1 cellular context compared by ENCODE assay signal in the genomic region with DNA sequence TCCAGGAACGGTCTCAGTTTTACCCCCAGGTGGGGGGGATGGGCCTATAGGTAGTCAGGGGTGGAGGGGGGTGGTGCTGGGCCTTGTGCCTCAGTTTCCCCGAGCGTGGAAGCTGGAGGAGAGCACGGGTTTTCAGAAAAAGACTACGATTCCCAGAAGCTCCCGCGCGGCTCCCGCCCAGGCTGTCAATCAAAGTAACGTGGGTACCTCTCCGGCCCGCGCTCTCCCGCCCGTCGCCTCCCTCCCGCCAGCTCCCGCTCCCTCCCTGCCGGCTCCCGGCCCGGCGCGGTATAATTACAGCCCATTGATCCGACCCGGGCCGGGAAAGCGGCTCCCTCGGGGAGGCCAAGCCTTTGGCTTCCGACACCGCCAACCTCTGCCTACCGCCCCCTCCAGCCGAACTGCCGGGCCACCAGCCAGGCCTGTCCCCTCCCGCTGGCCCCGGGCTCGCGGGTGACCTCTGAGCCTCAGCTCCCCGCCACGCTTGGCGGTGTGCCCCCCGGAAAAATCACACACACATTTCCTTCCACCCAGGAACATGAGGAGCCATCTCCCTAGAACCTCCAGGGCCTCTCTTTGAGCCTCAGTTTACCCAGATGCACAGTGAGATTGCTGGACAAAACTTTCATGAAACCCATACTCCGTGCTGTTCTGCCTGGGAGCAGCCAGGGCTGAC.
TF ChIP-seq lines count a peak whose summit lies in the region.

No MANE protein-coding gene starts in this region.

TF ChIP-seq in HepG2, 621 proteins besides CTCF, POLR2A, EP300 and RAD21 (continued from another document and continues in another):
- TF ChIP-seq, protein P1, sequence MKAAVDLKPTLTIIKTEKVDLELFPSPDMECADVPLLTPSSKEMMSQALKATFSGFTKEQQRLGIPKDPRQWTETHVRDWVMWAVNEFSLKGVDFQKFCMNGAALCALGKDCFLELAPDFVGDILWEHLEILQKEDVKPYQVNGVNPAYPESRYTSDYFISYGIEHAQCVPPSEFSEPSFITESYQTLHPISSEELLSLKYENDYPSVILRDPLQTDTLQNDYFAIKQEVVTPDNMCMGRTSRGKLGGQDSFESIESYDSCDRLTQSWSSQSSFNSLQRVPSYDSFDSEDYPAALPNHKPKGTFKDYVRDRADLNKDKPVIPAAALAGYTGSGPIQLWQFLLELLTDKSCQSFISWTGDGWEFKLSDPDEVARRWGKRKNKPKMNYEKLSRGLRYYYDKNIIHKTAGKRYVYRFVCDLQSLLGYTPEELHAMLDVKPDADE (CRISPR knock-in tag; IDR thresholded peaks at IDR 0.05): no peak
- TF ChIP-seq, protein P2, sequence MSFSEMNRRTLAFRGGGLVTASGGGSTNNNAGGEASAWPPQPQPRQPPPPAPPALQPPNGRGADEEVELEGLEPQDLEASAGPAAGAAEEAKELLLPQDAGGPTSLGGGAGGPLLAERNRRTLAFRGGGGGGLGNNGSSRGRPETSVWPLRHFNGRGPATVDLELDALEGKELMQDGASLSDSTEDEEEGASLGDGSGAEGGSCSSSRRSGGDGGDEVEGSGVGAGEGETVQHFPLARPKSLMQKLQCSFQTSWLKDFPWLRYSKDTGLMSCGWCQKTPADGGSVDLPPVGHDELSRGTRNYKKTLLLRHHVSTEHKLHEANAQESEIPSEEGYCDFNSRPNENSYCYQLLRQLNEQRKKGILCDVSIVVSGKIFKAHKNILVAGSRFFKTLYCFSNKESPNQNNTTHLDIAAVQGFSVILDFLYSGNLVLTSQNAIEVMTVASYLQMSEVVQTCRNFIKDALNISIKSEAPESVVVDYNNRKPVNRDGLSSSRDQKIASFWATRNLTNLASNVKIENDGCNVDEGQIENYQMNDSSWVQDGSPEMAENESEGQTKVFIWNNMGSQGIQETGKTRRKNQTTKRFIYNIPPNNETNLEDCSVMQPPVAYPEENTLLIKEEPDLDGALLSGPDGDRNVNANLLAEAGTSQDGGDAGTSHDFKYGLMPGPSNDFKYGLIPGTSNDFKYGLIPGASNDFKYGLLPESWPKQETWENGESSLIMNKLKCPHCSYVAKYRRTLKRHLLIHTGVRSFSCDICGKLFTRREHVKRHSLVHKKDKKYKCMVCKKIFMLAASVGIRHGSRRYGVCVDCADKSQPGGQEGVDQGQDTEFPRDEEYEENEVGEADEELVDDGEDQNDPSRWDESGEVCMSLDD (CRISPR knock-in tag; IDR thresholded peaks at IDR 0.05; ENCODE audit: borderline replicate concordance): 0 out of 2 replicates have a peak, but pooled peaks have one; percentile 44
- TF ChIP-seq NRL (CRISPR knock-in tag; IDR thresholded peaks at IDR 0.05; ENCODE audit: borderline replicate concordance) (no peak), ZFYVE20 (CRISPR knock-in tag; IDR thresholded peaks at IDR 0.05; ENCODE audit: borderline replicate concordance, low read depth) (no peak), TAF15 (IDR thresholded peaks at IDR 0.05; ENCODE audit: low read depth, low read length, poor library complexity, severe bottlenecking) (peak; percentile 23), SKI (IDR thresholded peaks at IDR 0.05; ENCODE audit: partially characterized antibody) (peak; percentile 57), ZSCAN31 (CRISPR knock-in tag; IDR thresholded peaks at IDR 0.05; ENCODE audit: low read depth) (0 out of 2 replicates have a peak, but pooled peaks have one; percentile 39), SUZ12 (IDR thresholded peaks at IDR 0.05; ENCODE audit: low read depth, low read length) (peak; percentile 76), SRF (IDR thresholded peaks at IDR 0.05; ENCODE audit: low read depth, low read length) (no peak), DR1 (CRISPR knock-in tag; IDR thresholded peaks at IDR 0.05) (no peak), ZSCAN20 (CRISPR knock-in tag; IDR thresholded peaks at IDR 0.05; ENCODE audit: borderline replicate concordance) (peak; percentile 49; the same call in 1 of the 2 replicates), ZNF333 (CRISPR knock-in tag; IDR thresholded peaks at IDR 0.05; ENCODE audit: borderline replicate concordance) (no peak), ZFP41 (CRISPR knock-in tag; IDR thresholded peaks at IDR 0.05; ENCODE audit: borderline replicate concordance) (no peak), PHF20 (CRISPR knock-in tag; IDR thresholded peaks at IDR 0.05) (no peak), MATR3 (CRISPR knock-in tag; IDR thresholded peaks at IDR 0.05) (no peak), JDP2 (CRISPR knock-in tag; IDR thresholded peaks at IDR 0.05; ENCODE audit: borderline replicate concordance) (no peak), AGO1 (IDR thresholded peaks at IDR 0.05; ENCODE audit: low read depth, low read length, poor library complexity, severe bottlenecking) (peak; percentile 62), SPEN (CRISPR knock-in tag; IDR thresholded peaks at IDR 0.05; ENCODE audit: low read depth) (0 out of 2 replicates have a peak, but pooled peaks have one; percentile 20), LCORL (IDR thresholded peaks at IDR 0.05) (no peak), LCORL (CRISPR knock-in tag; IDR thresholded peaks at IDR 0.05) (peak; percentile 81), ARID2 (CRISPR knock-in tag; IDR thresholded peaks at IDR 0.05; ENCODE audit: borderline replicate concordance) (no peak), ZMYM2 (CRISPR knock-in tag; IDR thresholded peaks at IDR 0.05) (no peak), SAP130 (CRISPR knock-in tag; IDR thresholded peaks at IDR 0.05; ENCODE audit: low read depth) (peak; percentile 47), GTF3A (CRISPR knock-in tag; conservative IDR thresholded peaks at IDR 0.05) (no peak), IRF2 (CRISPR knock-in tag; IDR thresholded peaks at IDR 0.05) (0 out of 2 replicates have a peak, but pooled peaks have one; percentile 14), MED8 (CRISPR knock-in tag; IDR thresholded peaks at IDR 0.05; ENCODE audit: insufficient replicate concordance) (no peak), ISX (CRISPR knock-in tag; conservative IDR thresholded peaks at IDR 0.05) (no peak), ZNF205 (CRISPR knock-in tag; IDR thresholded peaks at IDR 0.05) (peak; percentile 71; the same call in 1 of the 2 replicates), ZBTB7B (CRISPR knock-in tag; IDR thresholded peaks at IDR 0.05) (peak; percentile 90), ZSCAN30 (CRISPR knock-in tag; IDR thresholded peaks at IDR 0.05) (peak; percentile 18; the same call in 1 of the 2 replicates), ZNF451 (CRISPR knock-in tag; IDR thresholded peaks at IDR 0.05) (no peak), ZBTB1 (CRISPR knock-in tag; IDR thresholded peaks at IDR 0.05; ENCODE audit: borderline replicate concordance) (no peak), GPN1 (CRISPR knock-in tag; IDR thresholded peaks at IDR 0.05; ENCODE audit: borderline replicate concordance) (no peak), HNRNPLL (IDR thresholded peaks at IDR 0.05; ENCODE audit: low read depth, low read length, poor library complexity, severe bottlenecking) (peak; percentile 51), ZNF749 (CRISPR knock-in tag; IDR thresholded peaks at IDR 0.05; ENCODE audit: borderline replicate concordance) (peak; percentile 56; the same call in 1 of the 2 replicates)
- TF ChIP-seq, protein P3, sequence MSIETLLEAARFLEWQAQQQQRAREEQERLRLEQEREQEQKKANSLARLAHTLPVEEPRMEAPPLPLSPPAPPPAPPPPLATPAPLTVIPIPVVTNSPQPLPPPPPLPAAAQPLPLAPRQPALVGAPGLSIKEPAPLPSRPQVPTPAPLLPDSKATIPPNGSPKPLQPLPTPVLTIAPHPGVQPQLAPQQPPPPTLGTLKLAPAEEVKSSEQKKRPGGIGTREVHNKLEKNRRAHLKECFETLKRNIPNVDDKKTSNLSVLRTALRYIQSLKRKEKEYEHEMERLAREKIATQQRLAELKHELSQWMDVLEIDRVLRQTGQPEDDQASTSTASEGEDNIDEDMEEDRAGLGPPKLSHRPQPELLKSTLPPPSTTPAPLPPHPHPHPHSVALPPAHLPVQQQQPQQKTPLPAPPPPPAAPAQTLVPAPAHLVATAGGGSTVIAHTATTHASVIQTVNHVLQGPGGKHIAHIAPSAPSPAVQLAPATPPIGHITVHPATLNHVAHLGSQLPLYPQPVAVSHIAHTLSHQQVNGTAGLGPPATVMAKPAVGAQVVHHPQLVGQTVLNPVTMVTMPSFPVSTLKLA (IDR thresholded peaks at IDR 0.05): no peak
- TF ChIP-seq, protein P4, sequence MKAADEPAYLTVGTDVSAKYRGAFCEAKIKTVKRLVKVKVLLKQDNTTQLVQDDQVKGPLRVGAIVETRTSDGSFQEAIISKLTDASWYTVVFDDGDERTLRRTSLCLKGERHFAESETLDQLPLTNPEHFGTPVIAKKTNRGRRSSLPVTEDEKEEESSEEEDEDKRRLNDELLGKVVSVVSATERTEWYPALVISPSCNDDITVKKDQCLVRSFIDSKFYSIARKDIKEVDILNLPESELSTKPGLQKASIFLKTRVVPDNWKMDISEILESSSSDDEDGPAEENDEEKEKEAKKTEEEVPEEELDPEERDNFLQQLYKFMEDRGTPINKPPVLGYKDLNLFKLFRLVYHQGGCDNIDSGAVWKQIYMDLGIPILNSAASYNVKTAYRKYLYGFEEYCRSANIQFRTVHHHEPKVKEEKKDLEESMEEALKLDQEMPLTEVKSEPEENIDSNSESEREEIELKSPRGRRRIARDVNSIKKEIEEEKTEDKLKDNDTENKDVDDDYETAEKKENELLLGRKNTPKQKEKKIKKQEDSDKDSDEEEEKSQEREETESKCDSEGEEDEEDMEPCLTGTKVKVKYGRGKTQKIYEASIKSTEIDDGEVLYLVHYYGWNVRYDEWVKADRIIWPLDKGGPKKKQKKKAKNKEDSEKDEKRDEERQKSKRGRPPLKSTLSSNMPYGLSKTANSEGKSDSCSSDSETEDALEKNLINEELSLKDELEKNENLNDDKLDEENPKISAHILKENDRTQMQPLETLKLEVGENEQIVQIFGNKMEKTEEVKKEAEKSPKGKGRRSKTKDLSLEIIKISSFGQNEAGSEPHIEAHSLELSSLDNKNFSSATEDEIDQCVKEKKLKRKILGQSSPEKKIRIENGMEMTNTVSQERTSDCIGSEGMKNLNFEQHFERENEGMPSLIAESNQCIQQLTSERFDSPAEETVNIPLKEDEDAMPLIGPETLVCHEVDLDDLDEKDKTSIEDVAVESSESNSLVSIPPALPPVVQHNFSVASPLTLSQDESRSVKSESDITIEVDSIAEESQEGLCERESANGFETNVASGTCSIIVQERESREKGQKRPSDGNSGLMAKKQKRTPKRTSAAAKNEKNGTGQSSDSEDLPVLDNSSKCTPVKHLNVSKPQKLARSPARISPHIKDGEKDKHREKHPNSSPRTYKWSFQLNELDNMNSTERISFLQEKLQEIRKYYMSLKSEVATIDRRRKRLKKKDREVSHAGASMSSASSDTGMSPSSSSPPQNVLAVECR (CRISPR knock-in tag; IDR thresholded peaks at IDR 0.05; ENCODE audit: borderline replicate concordance): peak; percentile 41; the same call in 1 of the 2 replicates
- TF ChIP-seq, protein P5, sequence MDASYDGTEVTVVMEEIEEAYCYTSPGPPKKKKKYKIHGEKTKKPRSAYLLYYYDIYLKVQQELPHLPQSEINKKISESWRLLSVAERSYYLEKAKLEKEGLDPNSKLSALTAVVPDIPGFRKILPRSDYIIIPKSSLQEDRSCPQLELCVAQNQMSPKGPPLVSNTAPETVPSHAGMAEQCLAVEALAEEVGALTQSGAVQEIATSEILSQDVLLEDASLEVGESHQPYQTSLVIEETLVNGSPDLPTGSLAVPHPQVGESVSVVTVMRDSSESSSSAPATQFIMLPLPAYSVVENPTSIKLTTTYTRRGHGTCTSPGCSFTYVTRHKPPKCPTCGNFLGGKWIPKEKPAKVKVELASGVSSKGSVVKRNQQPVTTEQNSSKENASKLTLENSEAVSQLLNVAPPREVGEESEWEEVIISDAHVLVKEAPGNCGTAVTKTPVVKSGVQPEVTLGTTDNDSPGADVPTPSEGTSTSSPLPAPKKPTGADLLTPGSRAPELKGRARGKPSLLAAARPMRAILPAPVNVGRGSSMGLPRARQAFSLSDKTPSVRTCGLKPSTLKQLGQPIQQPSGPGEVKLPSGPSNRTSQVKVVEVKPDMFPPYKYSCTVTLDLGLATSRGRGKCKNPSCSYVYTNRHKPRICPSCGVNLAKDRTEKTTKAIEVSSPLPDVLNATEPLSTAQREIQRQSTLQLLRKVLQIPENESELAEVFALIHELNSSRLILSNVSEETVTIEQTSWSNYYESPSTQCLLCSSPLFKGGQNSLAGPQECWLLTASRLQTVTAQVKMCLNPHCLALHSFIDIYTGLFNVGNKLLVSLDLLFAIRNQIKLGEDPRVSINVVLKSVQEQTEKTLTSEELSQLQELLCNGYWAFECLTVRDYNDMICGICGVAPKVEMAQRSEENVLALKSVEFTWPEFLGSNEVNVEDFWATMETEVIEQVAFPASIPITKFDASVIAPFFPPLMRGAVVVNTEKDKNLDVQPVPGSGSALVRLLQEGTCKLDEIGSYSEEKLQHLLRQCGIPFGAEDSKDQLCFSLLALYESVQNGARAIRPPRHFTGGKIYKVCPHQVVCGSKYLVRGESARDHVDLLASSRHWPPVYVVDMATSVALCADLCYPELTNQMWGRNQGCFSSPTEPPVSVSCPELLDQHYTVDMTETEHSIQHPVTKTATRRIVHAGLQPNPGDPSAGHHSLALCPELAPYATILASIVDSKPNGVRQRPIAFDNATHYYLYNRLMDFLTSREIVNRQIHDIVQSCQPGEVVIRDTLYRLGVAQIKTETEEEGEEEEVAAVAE (CRISPR knock-in tag; IDR thresholded peaks at IDR 0.05; ENCODE audit: borderline replicate concordance): no peak
- TF ChIP-seq, protein P6, sequence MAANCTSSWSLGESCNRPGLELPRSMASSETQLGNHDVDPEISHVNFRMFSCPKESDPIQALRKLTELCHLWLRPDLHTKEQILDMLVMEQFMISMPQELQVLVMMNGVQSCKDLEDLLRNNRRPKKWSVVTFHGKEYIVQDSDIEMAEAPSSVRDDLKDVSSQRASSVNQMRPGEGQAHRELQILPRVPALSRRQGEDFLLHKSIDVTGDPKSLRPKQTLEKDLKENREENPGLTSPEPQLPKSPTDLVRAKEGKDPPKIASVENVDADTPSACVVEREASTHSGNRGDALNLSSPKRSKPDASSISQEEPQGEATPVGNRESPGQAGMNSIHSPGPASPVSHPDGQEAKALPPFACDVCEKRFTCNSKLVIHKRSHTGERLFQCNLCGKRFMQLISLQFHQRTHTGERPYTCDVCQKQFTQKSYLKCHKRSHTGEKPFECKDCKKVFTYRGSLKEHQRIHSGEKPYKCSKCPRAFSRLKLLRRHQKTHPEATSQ (CRISPR knock-in tag; IDR thresholded peaks at IDR 0.05; ENCODE audit: borderline replicate concordance): no peak
- TF ChIP-seq, protein P7, sequence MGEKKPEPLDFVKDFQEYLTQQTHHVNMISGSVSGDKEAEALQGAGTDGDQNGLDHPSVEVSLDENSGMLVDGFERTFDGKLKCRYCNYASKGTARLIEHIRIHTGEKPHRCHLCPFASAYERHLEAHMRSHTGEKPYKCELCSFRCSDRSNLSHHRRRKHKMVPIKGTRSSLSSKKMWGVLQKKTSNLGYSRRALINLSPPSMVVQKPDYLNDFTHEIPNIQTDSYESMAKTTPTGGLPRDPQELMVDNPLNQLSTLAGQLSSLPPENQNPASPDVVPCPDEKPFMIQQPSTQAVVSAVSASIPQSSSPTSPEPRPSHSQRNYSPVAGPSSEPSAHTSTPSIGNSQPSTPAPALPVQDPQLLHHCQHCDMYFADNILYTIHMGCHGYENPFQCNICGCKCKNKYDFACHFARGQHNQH (CRISPR knock-in tag; IDR thresholded peaks at IDR 0.05): peak; percentile 37; the same call in 1 of the 2 replicates
